ENCODE assay signal across 23 cellular contexts in the genomic region with DNA sequence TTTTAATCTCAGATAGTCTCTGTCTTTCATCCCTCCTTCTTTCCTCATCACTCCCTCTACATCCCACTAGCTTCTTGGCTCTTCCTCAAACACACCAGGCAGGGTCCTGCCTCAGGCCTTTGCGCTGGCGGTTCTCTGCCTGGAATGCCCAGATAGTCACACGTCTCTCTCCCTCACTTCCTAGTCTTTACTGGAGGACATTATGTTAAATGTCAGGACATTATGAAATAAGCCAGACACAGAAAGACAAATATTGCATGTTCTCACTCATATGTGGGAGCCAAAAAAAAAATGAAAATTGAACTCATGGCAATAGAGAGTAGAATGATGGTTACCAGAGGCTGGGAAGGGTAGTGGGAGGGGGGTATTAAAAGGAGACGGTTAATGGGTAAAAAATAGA.
"Had no signal": no experiment of that assay in that cellular context is flagged by ENCODE, and none has a peak within 500 bp of the region (broad histone marks: within the 10 kb centered on the region; RNA-seq: fewer than 3 reads in every experiment).

No MANE protein-coding gene starts in this region.

- H3K79me2 ChIP-seq: parathyroid adenoma had no signal

- H3K4me3 ChIP-seq: heart left ventricle, lower lobe of right lung, psoas muscle, right lobe of liver, suprapubic skin, thyroid gland, upper lobe of left lung, uterus had no signal

- H3K27me3 Mint-ChIP-seq: memory B cell had no signal

- H3K4me1 Mint-ChIP-seq: memory B cell; naive B cell; nephron; stimulated activated effector memory CD8-positive, alpha-beta T cell treated with anti-CD3 and anti-CD28 coated beads, Interleukin-12 subunit alpha, Interleukin-12 subunit beta, amount 100 ng/mL, for 72 hours had no signal

- ATAC-seq: esophagus mucosa; lower lobe of right lung; psoas muscle; stimulated activated effector memory CD8-positive, alpha-beta T cell treated with anti-CD3 and anti-CD28 coated beads, Interleukin-12 subunit alpha, Interleukin-12 subunit beta, amount 100 ng/mL, for 72 hours; stimulated activated naive CD8-positive, alpha-beta T cell treated with anti-CD3 and anti-CD28 coated beads, Interleukin-15, Interleukin-2, amounts not matched to agents 100 U/mL and 50 U/mL, for 24 hours had no signal

- H3K27ac ChIP-seq: heart left ventricle, lower lobe of right lung, parathyroid adenoma, psoas muscle, right lobe of liver, suprapubic skin, thyroid gland, upper lobe of left lung, uterus had no signal

- H3K9me3 ChIP-seq: lower lobe of right lung, psoas muscle, right lobe of liver, suprapubic skin, thyroid gland, upper lobe of left lung, uterus had no signal

- FAIRE-seq: frontal cortex, islet of Langerhans had no signal

- H3K36me3 Mint-ChIP-seq: memory B cell; naive B cell; stimulated activated effector memory CD8-positive, alpha-beta T cell treated with anti-CD3 and anti-CD28 coated beads, Interleukin-12 subunit alpha, Interleukin-12 subunit beta, amount 100 ng/mL, for 72 hours had no signal

- H3K9me3 Mint-ChIP-seq: nephron; stimulated activated effector memory CD8-positive, alpha-beta T cell treated with anti-CD3 and anti-CD28 coated beads, Interleukin-12 subunit alpha, Interleukin-12 subunit beta, amount 100 ng/mL, for 72 hours had no signal

- H3K27me3 ChIP-seq: heart left ventricle, right lobe of liver, thyroid gland, upper lobe of left lung, uterus had no signal

- H3K4me1 ChIP-seq: heart left ventricle, lower lobe of right lung, parathyroid adenoma, psoas muscle, right lobe of liver, suprapubic skin, thyroid gland, upper lobe of left lung, uterus had no signal

- H3K4me3 Mint-ChIP-seq: memory B cell; nephron; stimulated activated effector memory CD8-positive, alpha-beta T cell treated with anti-CD3 and anti-CD28 coated beads, Interleukin-12 subunit alpha, Interleukin-12 subunit beta, amount 100 ng/mL, for 72 hours had no signal

- H3K9ac ChIP-seq: parathyroid adenoma had no signal

- H2AFZ ChIP-seq: parathyroid adenoma had no signal

- H3K36me3 ChIP-seq: heart left ventricle, lower lobe of right lung, right lobe of liver, suprapubic skin, thyroid gland, upper lobe of left lung, uterus had no signal

- DNase-seq: effector memory CD4-positive, alpha-beta T cell; heart left ventricle; hypothalamus; kidney glomerular epithelial cell; lower lobe of right lung; naive B cell; psoas muscle; retina; right lobe of liver; stimulated activated CD4-positive, alpha-beta T cell treated with anti-CD3 and anti-CD28 coated beads, Interleukin-4, amount 100 ng/mL, for 1 hour; stimulated activated CD8-positive, alpha-beta memory T cell treated with anti-CD3 and anti-CD28 coated beads, Interleukin-4, amount 100 ng/mL, for 48 hours; stimulated activated naive CD8-positive, alpha-beta T cell treated with anti-CD3 and anti-CD28 coated beads, Interleukin-15, Interleukin-2, amounts not matched to agents 100 U/mL and 50 U/mL, for 24 hours; upper lobe of left lung had no signal

- H3K27ac Mint-ChIP-seq: memory B cell; naive B cell; nephron; stimulated activated effector memory CD8-positive, alpha-beta T cell treated with anti-CD3 and anti-CD28 coated beads, Interleukin-12 subunit alpha, Interleukin-12 subunit beta, amount 100 ng/mL, for 72 hours had no signal
